In the genomic region with DNA sequence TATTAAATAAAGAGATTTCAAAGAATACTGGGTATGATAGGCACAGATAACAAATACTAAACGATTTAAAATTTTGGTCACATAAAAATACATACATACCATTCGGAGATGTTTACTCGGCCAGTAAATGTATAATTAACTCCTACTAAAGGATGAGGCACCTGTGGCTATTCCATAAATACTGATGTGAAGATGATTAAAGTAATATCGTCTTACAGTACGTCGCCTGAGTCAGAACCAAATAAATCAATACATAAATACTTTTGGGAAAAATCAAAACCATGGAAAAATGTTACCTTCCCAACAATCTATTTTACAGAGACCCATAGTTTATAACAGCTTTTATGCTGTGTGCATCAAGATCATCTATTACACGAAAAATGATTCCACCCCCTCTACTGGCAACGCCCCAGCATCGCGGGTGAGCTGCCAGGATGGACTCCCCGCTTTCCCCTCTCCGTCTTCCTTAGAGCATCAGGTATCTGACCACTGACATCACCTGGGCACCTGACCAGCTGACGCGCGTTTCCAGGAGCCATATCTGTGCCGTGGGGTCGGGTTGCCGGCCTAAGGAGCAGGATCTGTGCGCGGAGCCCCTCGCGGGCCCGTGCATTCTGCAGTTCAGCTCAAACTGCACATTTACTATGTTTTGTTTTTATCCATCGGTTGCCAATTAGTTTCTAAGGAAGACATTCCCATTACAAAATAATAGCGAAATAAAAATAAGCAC, we compare ENCODE assay signal across 8 cellular contexts. TPM values are rescaled to one million over a fixed set of nuclear protein-coding genes. Genes with fewer than 3 reads are reported as not detected.
DNase-seq lines count a peak whose midpoint lies in the region; ATAC-seq and TF ChIP-seq lines count a peak whose summit lies in the region.

No MANE protein-coding gene starts in this region.

- peak overlapping the region; percentile 93 for H3K4me3 ChIP-seq in HL-60 (replicated peaks; ENCODE audit: insufficient read depth, low read length)

- peak; percentile 67 for TF ChIP-seq CTCF in CD4-positive, alpha-beta T cell (IDR thresholded peaks at IDR 0.05)
- TF ChIP-seq CTCF in HL-60 (IDR thresholded peaks at IDR 0.05; ENCODE audit: insufficient read depth, low read length), result peak; percentile 73

- peaks cover 6% of the 10 kb centered on the region for H3K36me3 Mint-ChIP-seq in CD4-positive, alpha-beta T cell (ENCODE audit: low read depth)
- no peaks in the 10 kb centered on the region for H3K36me3 Mint-ChIP-seq in activated CD8-positive, alpha-beta T cell treated with anti-CD3 and anti-CD28 coated beads, Interleukin-2, amount 10 ng/mL, durations not matched to agents 7 days and 5 days (ENCODE audit: low read depth)
- H3K36me3 Mint-ChIP-seq in memory B cell, result no peaks in the 10 kb centered on the region

- no peak overlapping the region for H3K27ac ChIP-seq in CD4-positive, alpha-beta T cell (ENCODE audit: low read depth, low read length)
- peak overlapping the region; percentile 69 for H3K27ac ChIP-seq in HL-60 (replicated peaks)

- H3K4me3 Mint-ChIP-seq in CD4-positive, alpha-beta T cell, result peak overlapping the region; percentile 95
- peak overlapping the region; percentile 90 for H3K4me3 Mint-ChIP-seq in activated CD8-positive, alpha-beta T cell treated with anti-CD3 and anti-CD28 coated beads, Interleukin-2, amount 10 ng/mL, durations not matched to agents 7 days and 5 days
- H3K4me3 Mint-ChIP-seq in memory B cell, result peak overlapping the region; percentile 88

- no peaks in the 10 kb centered on the region for H3K9me3 ChIP-seq in CD4-positive, alpha-beta T cell (ENCODE audit: control insufficient read depth, low read length)

- H3K27me3 ChIP-seq in CD4-positive, alpha-beta T cell (ENCODE audit: control insufficient read depth, insufficient read depth, low read length), result no peaks in the 10 kb centered on the region
- no peaks in the 10 kb centered on the region for H3K27me3 ChIP-seq in HL-60 (ENCODE audit: insufficient read depth, poor library complexity, severe bottlenecking)

- H3K27me3 Mint-ChIP-seq in CD4-positive, alpha-beta T cell, result no peaks in the 10 kb centered on the region
- H3K27me3 Mint-ChIP-seq in activated CD8-positive, alpha-beta T cell treated with anti-CD3 and anti-CD28 coated beads, Interleukin-2, amount 10 ng/mL, durations not matched to agents 7 days and 5 days (ENCODE audit: low read depth), result peaks cover 1% of the 10 kb centered on the region
- H3K27me3 Mint-ChIP-seq in memory B cell, result no peaks in the 10 kb centered on the region

- ATAC-seq in CD4-positive, alpha-beta T cell (ENCODE audit: poor library complexity), result peak; percentile 81
- ATAC-seq in GM19452 (IDR thresholded peaks at IDR 0.05; ENCODE audit: unreplicated experiment) (peak; percentile 64), memory B cell (ENCODE audit: low read depth) (peak; percentile 74)
- ATAC-seq in activated CD8-positive, alpha-beta T cell treated with anti-CD3 and anti-CD28 coated beads, Interleukin-2, amount 10 ng/mL, durations not matched to agents 7 days and 5 days, result peak; percentile 72

- DNase-seq in CD4-positive, alpha-beta T cell, result peak; percentile 39 to 67 (median 50)
- DNase-seq in HL-60 (ENCODE audit: low read depth in 1 of 2, low spot score in 1 of 2) (peak; percentile 35 to 71), NCI-H82 (lab: John Stamatoyannopoulos, UW) (peak; percentile 75), memory B cell (ENCODE audit: low spot score in 2 of 2) (peak; percentile 52 to 56)
- peak; percentile 79 for DNase-seq in activated CD8-positive, alpha-beta T cell treated with anti-CD3 and anti-CD28 coated beads, Interleukin-2, amount 10 ng/mL, durations not matched to agents 7 days and 5 days
- DNase-seq in effector CD8-positive, alpha-beta T cell (lab: John Stamatoyannopoulos, UW), result peak; percentile 33
- peak; percentile 24 to 25 for DNase-seq in stimulated activated CD8-positive, alpha-beta memory T cell treated with anti-CD3 and anti-CD28 coated beads, Interleukin-15, amount 100 ng/mL, for 4 hours (ENCODE audit: low read depth in 2 of 2)

- peaks cover 13% of the 10 kb centered on the region for H3K4me1 Mint-ChIP-seq in CD4-positive, alpha-beta T cell (ENCODE audit: low read depth)
- H3K4me1 Mint-ChIP-seq in activated CD8-positive, alpha-beta T cell treated with anti-CD3 and anti-CD28 coated beads, Interleukin-2, amount 10 ng/mL, durations not matched to agents 7 days and 5 days (ENCODE audit: low read depth), result peaks cover 12% of the 10 kb centered on the region
- H3K4me1 Mint-ChIP-seq in memory B cell, result peaks cover 5% of the 10 kb centered on the region

- POLR2A ChIA-PET in CD4-positive, alpha-beta T cell (lab: Charles Lee), result interaction anchor here (0.7 to 3.6 kb wide), 10 partner anchors 20 to 282 kb away, joined by 3 to 23 read pairs (median 4); a partner anchor contains a TSS
- POLR2A ChIA-PET in activated CD8-positive, alpha-beta T cell treated with anti-CD3 and anti-CD28 coated beads, Interleukin-2, amount 10 ng/mL, durations not matched to agents 7 days and 5 days (lab: Charles Lee), result interaction anchor here (0.6 to 1.3 kb wide), 3 partner anchors 233 to 659 kb away, joined by 3 to 6 read pairs (median 4); no protein-coding TSS in a partner anchor

- no peaks in the 10 kb centered on the region for H3K9me3 Mint-ChIP-seq in CD4-positive, alpha-beta T cell
- no peaks in the 10 kb centered on the region for H3K9me3 Mint-ChIP-seq in activated CD8-positive, alpha-beta T cell treated with anti-CD3 and anti-CD28 coated beads, Interleukin-2, amount 10 ng/mL, durations not matched to agents 7 days and 5 days (ENCODE audit: insufficient read depth)
- H3K9me3 Mint-ChIP-seq in memory B cell, result no peaks in the 10 kb centered on the region

- intact Hi-C loops in CD4-positive, alpha-beta T cell (cut with DNase I, micrococcal nuclease), result loop anchor here (1.0 kb wide), 2 partner anchors 282 to 296 kb away; no protein-coding TSS in a partner anchor

- peak overlapping the region; percentile 26 for H3K27ac Mint-ChIP-seq in CD4-positive, alpha-beta T cell
- peak overlapping the region; percentile 82 for H3K27ac Mint-ChIP-seq in activated CD8-positive, alpha-beta T cell treated with anti-CD3 and anti-CD28 coated beads, Interleukin-2, amount 10 ng/mL, durations not matched to agents 7 days and 5 days
- H3K27ac Mint-ChIP-seq in memory B cell, result peak overlapping the region; percentile 73

- CTCF ChIA-PET in CD4-positive, alpha-beta T cell (lab: Charles Lee), result interaction anchor here (0.5 to 1.9 kb wide), 6 partner anchors 40 to 298 kb away, joined by 3 to 9 read pairs (median 4); a partner anchor contains a TSS
- CTCF ChIA-PET in activated CD8-positive, alpha-beta T cell treated with anti-CD3 and anti-CD28 coated beads, Interleukin-2, amount 10 ng/mL, durations not matched to agents 7 days and 5 days (lab: Charles Lee), result interaction anchor here (0.9 to 5.6 kb wide), 28 partner anchors 9 to 315 kb away, joined by 3 to 57 read pairs (median 4); a partner anchor contains a TSS

RNA-seq across cellular contexts. Expression of a gene that starts 1.0 kb away (rescaled TPM):
- total RNA-seq in CD4-positive, alpha-beta T cell, result 1 to 10 TPM; 1.5 to 1.6 TPM
- 1 to 10 TPM; 5.1 TPM for total RNA-seq in activated CD8-positive, alpha-beta T cell treated with anti-CD3 and anti-CD28 coated beads, Interleukin-2, amount 10 ng/mL, durations not matched to agents 7 days and 5 days

RNA-seq across cellular contexts. Expression of a gene that starts 40.9 kb away (rescaled TPM):
- 1 to 10 TPM; 6.2 to 7.7 TPM for total RNA-seq in CD4-positive, alpha-beta T cell
- 10 to 100 TPM; 66.3 to 69.1 TPM for total RNA-seq in activated CD8-positive, alpha-beta T cell treated with anti-CD3 and anti-CD28 coated beads, Interleukin-2, amount 10 ng/mL, durations not matched to agents 7 days and 5 days

RNA-seq across cellular contexts. Expression of a gene that starts 41.5 kb away (rescaled TPM):
- 1 to 10 TPM; 9.0 to 9.6 TPM for total RNA-seq in CD4-positive, alpha-beta T cell
- total RNA-seq in activated CD8-positive, alpha-beta T cell treated with anti-CD3 and anti-CD28 coated beads, Interleukin-2, amount 10 ng/mL, durations not matched to agents 7 days and 5 days, result 1 to 10 TPM; 7.6 to 8.5 TPM

Comparison
In these comparisons a context has a peak if more than half of its experiments do, and no peak if none do; other contexts are left out.
1. DNase-seq: peak in every context shown above with its lines; median percentile 79 in activated CD8-positive, alpha-beta T cell treated with anti-CD3 and anti-CD28 coated beads, Interleukin-2, amount 10 ng/mL, durations not matched to agents 7 days and 5 days; 75 in NCI-H82; 54 in memory B cell; 53 in HL-60; 50 in CD4-positive, alpha-beta T cell; 33 in effector CD8-positive, alpha-beta T cell; 24 in stimulated activated CD8-positive, alpha-beta memory T cell treated with anti-CD3 and anti-CD28 coated beads, Interleukin-15, amount 100 ng/mL, for 4 hours.
2. H3K27ac Mint-ChIP-seq: peak in every context shown above with its lines; median percentile 82 in activated CD8-positive, alpha-beta T cell treated with anti-CD3 and anti-CD28 coated beads, Interleukin-2, amount 10 ng/mL, durations not matched to agents 7 days and 5 days; 73 in memory B cell; 26 in CD4-positive, alpha-beta T cell.
3. RNA of a gene that starts 40.9 kb away (total RNA-seq): 66.3 to 69.1 TPM in activated CD8-positive, alpha-beta T cell treated with anti-CD3 and anti-CD28 coated beads, Interleukin-2, amount 10 ng/mL, durations not matched to agents 7 days and 5 days; 6.2 to 7.7 TPM in CD4-positive, alpha-beta T cell; every median in the first group is over 4 times any median in the second.
4. Peak in every context shown above with its lines, with median percentiles within 50 percentile points of each other: ATAC-seq and H3K4me3 Mint-ChIP-seq.